16 cellular contexts compared by ENCODE assay signal in genomic region chr12:15829949-15830348, GRCh38. TPM values are rescaled to one million over a fixed set of nuclear protein-coding genes. Genes with fewer than 3 reads are reported as not detected.
DNase-seq lines count a peak whose midpoint lies in the region; ATAC-seq, FAIRE-seq and TF ChIP-seq lines count a peak whose summit lies in the region.
"Had no signal": no experiment of that assay in that cellular context is flagged by ENCODE, and none has a peak within 500 bp of the region (broad histone marks: within the 10 kb centered on the region; RNA-seq: fewer than 3 reads in every experiment).

No MANE protein-coding gene starts in this region.

- ATAC-seq in SK-N-SH treated with all-trans-retinoic acid at 6 μM for 48 hours (peak; percentile 72), sciatic nerve (peak; percentile 26)
- ATAC-seq: effector memory CD8-positive, alpha-beta T cell had no signal

- no peaks in the 10 kb centered on the region for H3K36me3 ChIP-seq in testis (ENCODE audit: low read depth, missing control alignments)
- H3K36me3 ChIP-seq: BLaER1, ovary had no signal

- no peaks in the 10 kb centered on the region for H3K4me1 ChIP-seq in testis
- H3K4me1 ChIP-seq: BLaER1 had no signal

- H3K9me3 ChIP-seq in testis = no peaks in the 10 kb centered on the region
- H3K9me3 ChIP-seq: BLaER1, ovary had no signal

- H3K27ac ChIP-seq in testis = no peak overlapping the region
- H3K27ac ChIP-seq: BLaER1, ovary had no signal

- FAIRE-seq in GM12891 (lab: Jason Lieb, UNC) = no peak

- H3K27me3 ChIP-seq in testis = no peaks in the 10 kb centered on the region
- H3K27me3 ChIP-seq: BLaER1, ovary had no signal

- intact Hi-C loops in sciatic nerve (cut with DNase I) (no loop called here), testis (cut with DNase I; ENCODE audit: low total_unique reads) (no loop called here)

- WGBS in testis, 2 donors = 39 to 51% methylated on average over 3 of the region's 3 CpGs

- no peak for TF ChIP-seq CTCF in testis (IDR thresholded peaks at IDR 0.05)

- H3K4me3 ChIP-seq in testis = no peak overlapping the region
- H3K4me3 ChIP-seq: BLaER1, ovary had no signal

- DNase-seq in EH (ENCODE audit: low read depth) (peak; percentile 72), fibroblast of peridontal ligament (ENCODE audit: extremely low read depth) (peak; percentile 51), sciatic nerve (ENCODE audit: low spot score) (no peak), mucosa of gallbladder (ENCODE audit: low spot score) (no peak), GM12891 (ENCODE audit: insufficient read length, low spot score) (no peak), testis (no peak)
- no peak for DNase-seq in activated CD4-positive, alpha-beta T cell treated with anti-CD3 and anti-CD28 coated beads for 4 hours
- DNase-seq: activated T-cell treated with anti-CD3 and anti-CD28 coated beads for 4 hours; anterior cingulate cortex; DND-41; effector memory CD8-positive, alpha-beta T cell; hypothalamus; Kasumi-1; ovary had no signal

- TF ChIP-seq POLR2A in GM12891 (IDR thresholded peaks at IDR 0.05; ENCODE audit: low read depth, low read length) (no peak), testis (IDR thresholded peaks at IDR 0.05) (no peak)

TF ChIP-seq in SK-N-SH treated with all-trans-retinoic acid at 6 μM for 48 hours, 23 proteins besides CTCF, POLR2A, EP300 and RAD21:
- TF ChIP-seq ZFP3 (CRISPR knock-in tag; IDR thresholded peaks at IDR 0.05) = no peak
- no peak for TF ChIP-seq POU6F1 (CRISPR knock-in tag; IDR thresholded peaks at IDR 0.05; ENCODE audit: borderline replicate concordance, low read depth)
- no peak for TF ChIP-seq ZFP30 (CRISPR knock-in tag; IDR thresholded peaks at IDR 0.05)
- no peak for TF ChIP-seq GLIS3 (CRISPR knock-in tag; IDR thresholded peaks at IDR 0.05)
- no peak for TF ChIP-seq OSR1 (CRISPR knock-in tag; IDR thresholded peaks at IDR 0.05)

TF ChIP-seq in GM12891, 5 proteins besides CTCF, POLR2A, EP300 and RAD21:
- TF ChIP-seq SPI1 (IDR thresholded peaks at IDR 0.05; ENCODE audit: low read depth, low read length) = no peak
- TF ChIP-seq TAF1 (IDR thresholded peaks at IDR 0.05; ENCODE audit: low read depth, low read length) = no peak
- TF ChIP-seq POLR2AphosphoS5 (IDR thresholded peaks at IDR 0.05; ENCODE audit: low read depth, low read length) = no peak
- TF ChIP-seq POU2F2 (IDR thresholded peaks at IDR 0.05; ENCODE audit: low read depth, low read length) = no peak
- no peak for TF ChIP-seq PAX5 (IDR thresholded peaks at IDR 0.05; ENCODE audit: insufficient read depth, low read length, severe bottlenecking)
TF ChIP-seq in GM12891: peak in this region for 0.

RNA-seq across cellular contexts. Expression of gene EPS8, which starts 40.8 kb away (rescaled TPM):
- total RNA-seq in sciatic nerve (117 TPM), mucosa of gallbladder (150 TPM), testis (10 to 100 TPM; 65.3 to 81.8 TPM)
- 0.82 TPM for polyA plus RNA-seq in GM12891 (2012; ENCODE audit: low read depth, missing spikeins)
- 40.0 TPM for polyA plus RNA-seq in testis (ENCODE audit: insufficient read depth, low read depth, low replicate concordance)

RNA-seq across cellular contexts. Expression of gene STRAP, which starts 52.2 kb away (rescaled TPM):
- total RNA-seq in sciatic nerve (69.6 TPM), mucosa of gallbladder (81.9 TPM), testis (10 to 100 TPM; 57.0 to 76.6 TPM)
- polyA plus RNA-seq in GM12891 (2012; ENCODE audit: low read depth, missing spikeins) = 91.2 TPM
- 123 TPM for polyA plus RNA-seq in testis (ENCODE audit: insufficient read depth, low read depth, low replicate concordance)

Comparison
In these comparisons a context has a peak if more than half of its experiments do, and no peak if none do; other contexts are left out.
1. DNase-seq: peak in EH (single experiment) and fibroblast of peridontal ligament (single experiment); none in sciatic nerve (single experiment), mucosa of gallbladder (single experiment), GM12891 (single experiment), testis (single experiment) and activated CD4-positive, alpha-beta T cell treated with anti-CD3 and anti-CD28 coated beads for 4 hours (0 of 2).